In genomic region chr14:35122696-35123387, GRCh38 we compare ENCODE assay signal across 8 cellular contexts. TPM values are rescaled to one million over a fixed set of nuclear protein-coding genes. Genes with fewer than 3 reads are reported as not detected.
DNase-seq lines count a peak whose midpoint lies in the region; FAIRE-seq and TF ChIP-seq lines count a peak whose summit lies in the region.

No MANE protein-coding gene starts in this region.

- H3K4me1 ChIP-seq in BLaER1 treated with 17β-estradiol and CSF1 and Interleukin-3, amounts not matched to agents 10 nM and 100 nM, result peaks cover 39 to 65% (median 51%) of the 10 kb centered on the region in 10 experiments
- H3K4me1 ChIP-seq in kidney (ENCODE audit: control insufficient read depth in 1 of 2, insufficient read depth in 1 of 2, low read depth in 1 of 2, low read length in 2 of 2), result peaks cover 0 to 9% of the 10 kb centered on the region in 2 donors

- peaks cover 0 to 6% (median 0%) of the 10 kb centered on the region in 5 experiments for H3K9me3 Mint-ChIP-seq in brain

- peaks cover 77% of the 10 kb centered on the region for H3K4me1 Mint-ChIP-seq in brain

- peak overlapping the region; percentile 93 to 100 (median 98) for H3K27ac ChIP-seq in BLaER1 treated with 17β-estradiol and CSF1 and Interleukin-3, amounts not matched to agents 10 nM and 100 nM
- peak overlapping the region; percentile 97 to 100 for H3K27ac ChIP-seq in kidney (ENCODE audit: low read depth in 2 of 2, low read length in 2 of 2)

- TF ChIP-seq POLR2A in GM19099 (IDR thresholded peaks at IDR 0.05; ENCODE audit: extremely low read depth, insufficient read length, low read depth), result peak; percentile 41

- H3K27ac Mint-ChIP-seq in brain, result peak overlapping the region; percentile 91 to 100 (median 99)

- H3K36me3 Mint-ChIP-seq in brain, result peaks cover 50% of the 10 kb centered on the region

- intact Hi-C loops in kidney (cut with DNase I), result no loop called here

- no peaks in the 10 kb centered on the region for H3K9me3 ChIP-seq in BLaER1 treated with 17β-estradiol and CSF1 and Interleukin-3, amounts not matched to agents 10 nM and 100 nM (replicated peaks in 1 of 11)
- H3K9me3 ChIP-seq in kidney (ENCODE audit: control insufficient read depth in 1 of 2, low read length in 2 of 2), result no peaks in the 10 kb centered on the region

- TF ChIP-seq CTCF in brain (conservative IDR thresholded peaks at IDR 0.05), result no peak
- TF ChIP-seq CTCF in kidney (IDR thresholded peaks at IDR 0.05; ENCODE audit: borderline replicate concordance, extremely low read depth, insufficient read depth), result no peak

- H3K4me2 ChIP-seq in BLaER1 treated with 17β-estradiol and CSF1 and Interleukin-3, amounts not matched to agents 10 nM and 100 nM, result peak overlapping the region; percentile 81 to 98 (median 90)

- peaks cover 0 to 9% (median 0%) of the 10 kb centered on the region in 11 experiments; a peak in 2 of 22 replicates for H4K20me1 ChIP-seq in BLaER1 treated with 17β-estradiol and CSF1 and Interleukin-3, amounts not matched to agents 10 nM and 100 nM

- H3K4me3 Mint-ChIP-seq in brain, result peak overlapping the region; percentile 89 to 99 (median 92)

- H3K27me3 Mint-ChIP-seq in brain, result peaks cover 8% of the 10 kb centered on the region

- FAIRE-seq in kidney (lab: Jason Lieb, UNC), result no peak
- no peak for FAIRE-seq in RCC 7860 (lab: Jason Lieb, UNC)

- H3K4me3 ChIP-seq in BLaER1 treated with 17β-estradiol and CSF1 and Interleukin-3, amounts not matched to agents 10 nM and 100 nM, result peak overlapping the region; percentile 64 to 90 (median 77)
- peak overlapping the region; percentile 80 to 94 for H3K4me3 ChIP-seq in kidney (ENCODE audit: low read length in 2 of 2)

- no peaks in the 10 kb centered on the region for H3K27me3 ChIP-seq in BLaER1 treated with 17β-estradiol and CSF1 and Interleukin-3, amounts not matched to agents 10 nM and 100 nM

- peaks cover 24 to 55% (median 37%) of the 10 kb centered on the region in 11 experiments for H3K36me3 ChIP-seq in BLaER1 treated with 17β-estradiol and CSF1 and Interleukin-3, amounts not matched to agents 10 nM and 100 nM
- no peaks in the 10 kb centered on the region for H3K36me3 ChIP-seq in kidney (ENCODE audit: control insufficient read depth in 1 of 2, insufficient read depth in 2 of 2, low read length in 2 of 2)

- peak overlapping the region; percentile 86 to 99 (median 96) for H3K9ac ChIP-seq in BLaER1 treated with 17β-estradiol and CSF1 and Interleukin-3, amounts not matched to agents 10 nM and 100 nM
- H3K9ac ChIP-seq in kidney (ENCODE audit: low read length in 2 of 2), result peak overlapping the region; percentile 85 to 91

- DNase-seq in NCI-H2029 treated with DMSO at 0.1 percent for 48 hours (lab: John Stamatoyannopoulos, UW) (peak; percentile 97), kidney (no peak), RCC 7860 (ENCODE audit: low spot score) (no peak), medulla oblongata (ENCODE audit: extremely low spot score) (no peak)
- DNase-seq in stimulated activated naive CD4-positive, alpha-beta T cell treated with Interleukin-2 at 50 U/mL for 16 hours (lab: John Stamatoyannopoulos, UW), result peak; percentile 37

RNA-seq across cellular contexts. Expression of gene PRORP, which starts 0.5 kb away (rescaled TPM):
- polyA plus RNA-seq in brain (ENCODE audit: insufficient read depth, low read depth, low replicate concordance) (18.3 TPM), kidney (ENCODE audit: insufficient read depth, low read depth, low replicate concordance) (35.6 TPM)
- total RNA-seq in kidney, result 25.1 TPM

RNA-seq across cellular contexts. Expression of gene PPP2R3C, which starts 1.1 kb away (rescaled TPM):
- polyA plus RNA-seq in brain (ENCODE audit: insufficient read depth, low read depth, low replicate concordance) (24.0 TPM), kidney (ENCODE audit: insufficient read depth, low read depth, low replicate concordance) (33.7 TPM)
- 24.8 TPM for total RNA-seq in kidney

Comparison
In these comparisons a context has a peak if more than half of its experiments do, and no peak if none do; other contexts are left out.
1. DNase-seq: peak in NCI-H2029 treated with DMSO at 0.1 percent for 48 hours (single experiment) and stimulated activated naive CD4-positive, alpha-beta T cell treated with Interleukin-2 at 50 U/mL for 16 hours (single experiment); none in kidney (single experiment), RCC 7860 (single experiment) and medulla oblongata (single experiment).